10 cellular contexts compared by ENCODE assay signal in the genomic region with DNA sequence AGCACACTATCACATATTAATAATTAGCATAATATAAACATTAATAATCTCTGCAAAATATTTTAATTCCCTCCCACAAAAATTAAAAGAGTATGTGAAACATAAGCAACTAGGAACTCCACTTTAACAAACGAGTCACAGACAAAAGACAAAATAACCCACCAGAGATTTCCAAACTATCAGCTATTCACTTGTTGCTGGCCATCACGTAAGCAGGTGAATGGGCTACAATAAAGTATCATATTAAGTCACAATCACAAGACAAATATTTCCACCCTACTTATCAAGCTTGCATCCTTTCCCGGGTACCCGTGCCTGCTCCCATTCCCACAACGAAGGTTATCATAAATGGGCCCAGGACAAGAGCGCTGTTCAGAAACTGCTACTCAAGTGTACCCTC. TPM values are rescaled to one million over a fixed set of nuclear protein-coding genes. Genes with fewer than 3 reads are reported as not detected.
A peak's percentile ranks its signal among the peaks of the same experiment; 100 is the strongest.
DNase-seq lines count a peak whose midpoint lies in the region; ATAC-seq and TF ChIP-seq lines count a peak whose summit lies in the region.
"Had no signal": no experiment of that assay in that cellular context is flagged by ENCODE, and none has a peak within 500 bp of the region (broad histone marks: within the 10 kb centered on the region; RNA-seq: fewer than 3 reads in every experiment).

No MANE protein-coding gene starts in this region.

- CTCF ChIA-PET in SK-N-SH (lab: Yijun Ruan, JAX) = interaction anchor here (1.5 to 1.6 kb wide), 2 partner anchors 9 to 29 kb away, joined by 3 to 4 read pairs; no protein-coding TSS in a partner anchor

- H3K4me2 ChIP-seq in SK-N-SH (peak overlapping the region; percentile 92), fibroblast of lung (ENCODE audit: extremely low read depth, insufficient read depth, low read length) (peak overlapping the region; percentile 94)

- no peaks in the 10 kb centered on the region for H3K9me2 ChIP-seq in SK-N-SH

- H3K4me3 ChIP-seq in SK-N-SH (ENCODE audit: low read depth in 2 of 2, low read length in 1 of 2) (peak overlapping the region; percentile 89 to 97), SJCRH30 (peak overlapping the region; percentile 98), fibroblast of lung (replicated peaks in 1 of 4; ENCODE audit: control extremely low read depth in 1 of 4, insufficient read depth in 1 of 4, low read depth in 3 of 4, low read length in 4 of 4) (peak overlapping the region in 2 of 4 experiments; percentile 77 to 96), retinal pigment epithelial cell (ENCODE audit: low read length) (peak overlapping the region; percentile 98)

- TF ChIP-seq CTCF in SK-N-SH (IDR thresholded peaks at IDR 0.05) = no peak
- no peak for TF ChIP-seq CTCF in fibroblast of lung (conservative IDR thresholded peaks at IDR 0.05 in 1 of 2, IDR thresholded peaks at IDR 0.05 in 1 of 2; ENCODE audit: low read depth in 1 of 2, low read length in 2 of 2)
- no peak for TF ChIP-seq CTCF in retinal pigment epithelial cell (conservative IDR thresholded peaks at IDR 0.05; ENCODE audit: low read depth, low read length)

- H3K36me3 ChIP-seq in SK-N-SH (replicated peaks in 1 of 2; ENCODE audit: control insufficient read depth in 1 of 2, insufficient read depth in 2 of 2, low read length in 1 of 2) = peaks cover 0 to 7% of the 10 kb centered on the region in 2 experiments
- H3K36me3 ChIP-seq in SJCRH30 = peaks cover 7% of the 10 kb centered on the region
- H3K36me3 ChIP-seq in fibroblast of lung (ENCODE audit: control insufficient read depth, insufficient read depth, low read length) = peaks cover 1% of the 10 kb centered on the region

- no peaks in the 10 kb centered on the region for H3K9me3 ChIP-seq in SK-N-SH
- no peaks in the 10 kb centered on the region for H3K9me3 ChIP-seq in SJCRH30 (replicated peaks)
- no peaks in the 10 kb centered on the region for H3K9me3 ChIP-seq in fibroblast of lung (ENCODE audit: control insufficient read depth, insufficient read depth, low read depth, low read length)

- H4K20me1 ChIP-seq in SK-N-SH (ENCODE audit: insufficient read depth) (peaks cover 65% of the 10 kb centered on the region), fibroblast of lung (ENCODE audit: control insufficient read depth, extremely low read depth, insufficient read depth, low read length) (peaks cover 4% of the 10 kb centered on the region)

- no peak for TF ChIP-seq RAD21 in SK-N-SH (IDR thresholded peaks at IDR 0.05; ENCODE audit: low read length)

- H3K9ac ChIP-seq in SK-N-SH (peak overlapping the region; percentile 96; the same call in 1 of the 2 replicates), fibroblast of lung (ENCODE audit: insufficient read depth, low read length) (no peak overlapping the region)

- H3F3A ChIP-seq in SK-N-SH (replicated peaks; ENCODE audit: insufficient read depth) = peaks cover 10% of the 10 kb centered on the region

- no peak for DNase-seq in SK-N-SH
- DNase-seq in SJCRH30 = no peak
- DNase-seq in fibroblast of lung (ENCODE audit: low read depth in 2 of 2) = no peak
- DNase-seq in retinal pigment epithelial cell (ENCODE audit: low read depth) = no peak
- DNase-seq in stimulated activated CD4-positive, alpha-beta T cell treated with anti-CD3 and anti-CD28 coated beads, Interleukin-12 subunit alpha, Interleukin-12 subunit beta, amount 100 ng/mL, for 4 hours = no peak
- no peak for DNase-seq in islet precursor cell
- DNase-seq in activated CD8-positive, alpha-beta memory T cell treated with anti-CD3 and anti-CD28 coated beads for 24 hours = no peak
- DNase-seq: cerebellar nuclear complex had no signal

- peaks cover 75% of the 10 kb centered on the region for H3K79me2 ChIP-seq in SK-N-SH (ENCODE audit: insufficient read depth)
- peaks cover 74% of the 10 kb centered on the region for H3K79me2 ChIP-seq in fibroblast of lung (ENCODE audit: control insufficient read depth, insufficient read depth, low read length)

- H3K27me3 ChIP-seq in SK-N-SH (ENCODE audit: insufficient read depth) (no peaks in the 10 kb centered on the region), SJCRH30 (no peaks in the 10 kb centered on the region), fibroblast of lung (ENCODE audit: control insufficient read depth, insufficient read depth, low read length) (no peaks in the 10 kb centered on the region)

- no peak for ATAC-seq in SK-N-SH treated with all-trans-retinoic acid at 6 μM for 48 hours
- ATAC-seq: left lobe of liver had no signal

- 33% methylated on average over 6 of the region's 6 CpGs for WGBS in SK-N-SH (ENCODE audit: low lambda C conversion rate)

- no peak for TF ChIP-seq EP300 in SK-N-SH (IDR thresholded peaks at IDR 0.05; ENCODE audit: borderline replicate concordance in 1 of 2, low read depth in 1 of 2, low read length in 1 of 2)

- POLR2A ChIA-PET in SK-N-SH (lab: Yijun Ruan, JAX) = no interaction called here

- H2AFZ ChIP-seq in SK-N-SH (ENCODE audit: low read depth) (no peak overlapping the region), fibroblast of lung (ENCODE audit: low read length) (no peak overlapping the region)

- H3K27ac ChIP-seq in SK-N-SH (ENCODE audit: low read depth in 2 of 2, low read length in 1 of 2) = no peak overlapping the region
- no peak overlapping the region for H3K27ac ChIP-seq in SJCRH30
- no peak overlapping the region for H3K27ac ChIP-seq in fibroblast of lung (ENCODE audit: insufficient read depth, low read length)

- peaks cover 0 to 14% of the 10 kb centered on the region in 2 experiments; a peak in 3 of 4 replicates for H3K4me1 ChIP-seq in SK-N-SH (ENCODE audit: control insufficient read depth in 1 of 2, insufficient read depth in 2 of 2, low read depth in 1 of 2, low read length in 1 of 2)
- peaks cover 4% of the 10 kb centered on the region; the same call in 1 of the 2 replicates for H3K4me1 ChIP-seq in SJCRH30
- no peaks in the 10 kb centered on the region for H3K4me1 ChIP-seq in fibroblast of lung (ENCODE audit: control insufficient read depth, extremely low read depth, insufficient read depth, low read length)

TF ChIP-seq in SK-N-SH, 30 proteins besides CTCF, POLR2A, EP300 and RAD21 (continues in another document):
- TF ChIP-seq, protein P1, sequence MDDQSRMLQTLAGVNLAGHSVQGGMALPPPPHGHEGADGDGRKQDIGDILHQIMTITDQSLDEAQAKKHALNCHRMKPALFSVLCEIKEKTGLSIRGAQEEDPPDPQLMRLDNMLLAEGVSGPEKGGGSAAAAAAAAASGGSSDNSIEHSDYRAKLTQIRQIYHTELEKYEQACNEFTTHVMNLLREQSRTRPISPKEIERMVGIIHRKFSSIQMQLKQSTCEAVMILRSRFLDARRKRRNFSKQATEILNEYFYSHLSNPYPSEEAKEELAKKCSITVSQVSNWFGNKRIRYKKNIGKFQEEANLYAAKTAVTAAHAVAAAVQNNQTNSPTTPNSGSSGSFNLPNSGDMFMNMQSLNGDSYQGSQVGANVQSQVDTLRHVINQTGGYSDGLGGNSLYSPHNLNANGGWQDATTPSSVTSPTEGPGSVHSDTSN (IDR thresholded peaks at IDR 0.05) = no peak
- TF ChIP-seq JUND (IDR thresholded peaks at IDR 0.05) (no peak), GABPA (IDR thresholded peaks at IDR 0.05; ENCODE audit: low read depth) (no peak), MXI1 (IDR thresholded peaks at IDR 0.05; ENCODE audit: low read depth, low read length) (no peak), EZH2phosphoT487 (IDR thresholded peaks at IDR 0.05; ENCODE audit: borderline replicate concordance, low read depth) (no peak), RXRA (IDR thresholded peaks at IDR 0.05; ENCODE audit: borderline replicate concordance, low read depth) (no peak), MEF2A (IDR thresholded peaks at IDR 0.05; ENCODE audit: borderline replicate concordance, low read depth) (no peak), FOSL2 (IDR thresholded peaks at IDR 0.05; ENCODE audit: borderline replicate concordance, low read depth) (no peak)

TF ChIP-seq in SK-N-SH treated with all-trans-retinoic acid at 6 μM for 48 hours, 23 proteins besides CTCF, POLR2A, EP300 and RAD21 (continues in another document):
- TF ChIP-seq TOX (CRISPR knock-in tag; IDR thresholded peaks at IDR 0.05; ENCODE audit: borderline replicate concordance) = no peak
- TF ChIP-seq, protein P2, sequence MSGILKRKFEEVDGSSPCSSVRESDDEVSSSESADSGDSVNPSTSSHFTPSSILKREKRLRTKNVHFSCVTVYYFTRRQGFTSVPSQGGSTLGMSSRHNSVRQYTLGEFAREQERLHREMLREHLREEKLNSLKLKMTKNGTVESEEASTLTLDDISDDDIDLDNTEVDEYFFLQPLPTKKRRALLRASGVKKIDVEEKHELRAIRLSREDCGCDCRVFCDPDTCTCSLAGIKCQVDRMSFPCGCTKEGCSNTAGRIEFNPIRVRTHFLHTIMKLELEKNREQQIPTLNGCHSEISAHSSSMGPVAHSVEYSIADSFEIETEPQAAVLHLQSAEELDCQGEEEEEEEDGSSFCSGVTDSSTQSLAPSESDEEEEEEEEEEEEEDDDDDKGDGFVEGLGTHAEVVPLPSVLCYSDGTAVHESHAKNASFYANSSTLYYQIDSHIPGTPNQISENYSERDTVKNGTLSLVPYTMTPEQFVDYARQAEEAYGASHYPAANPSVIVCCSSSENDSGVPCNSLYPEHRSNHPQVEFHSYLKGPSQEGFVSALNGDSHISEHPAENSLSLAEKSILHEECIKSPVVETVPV (CRISPR knock-in tag; IDR thresholded peaks at IDR 0.05) = no peak
- TF ChIP-seq ZFP3 (CRISPR knock-in tag; IDR thresholded peaks at IDR 0.05) = no peak

RNA-seq across cellular contexts. Expression of a gene that starts 2.5 kb away (rescaled TPM):
- polyA plus RNA-seq in SK-N-SH (2012; rRNA removed) (90.4 and 105 TPM in 2 replicates), fibroblast of lung (155 TPM in 2 replicates)
- polyA plus RNA-seq in SK-N-SH (2012; cell fraction: cytosol; rRNA removed) = 135 and 159 TPM in 2 replicates
- 38.2 and 65.9 TPM in 2 replicates for polyA plus RNA-seq in SK-N-SH (2012; cell fraction: nucleus; rRNA removed)
- total RNA-seq in SJCRH30 (2014; rRNA removed; shearing (Covaris generic)) = 331 and 358 TPM in 2 replicates
- total RNA-seq in fibroblast of lung = 50.3 and 64.9 TPM in 2 replicates
- polyA plus RNA-seq in fibroblast of lung (2012) = 111 and 133 TPM in 2 replicates
- 10.5 and 30.0 TPM in 2 replicates for polyA minus RNA-seq in fibroblast of lung (ENCODE audit: low replicate concordance)
